In genomic region chr10:123642293-123642692, GRCh38 we compare ENCODE assay signal across 1 cellular context.
TF ChIP-seq lines count a peak whose summit lies in the region.

No MANE protein-coding gene starts in this region.

TF ChIP-seq in SK-N-SH, 30 proteins besides CTCF, POLR2A, EP300 and RAD21 (continued from another document):
- no peak for TF ChIP-seq USF1 (IDR thresholded peaks at IDR 0.05; ENCODE audit: borderline replicate concordance, low read depth)
- no peak for TF ChIP-seq JUND (IDR thresholded peaks at IDR 0.05)
- TF ChIP-seq REST (IDR thresholded peaks at IDR 0.05; ENCODE audit: low read depth, low read length), result no peak
- no peak for TF ChIP-seq RXRA (IDR thresholded peaks at IDR 0.05; ENCODE audit: borderline replicate concordance, low read depth)
- no peak for TF ChIP-seq SIN3A (IDR thresholded peaks at IDR 0.05; ENCODE audit: borderline replicate concordance, low read depth, low read length)
- no peak for TF ChIP-seq RFX5 (IDR thresholded peaks at IDR 0.05; ENCODE audit: low read length)
- no peak for TF ChIP-seq MEF2A (IDR thresholded peaks at IDR 0.05; ENCODE audit: borderline replicate concordance, low read depth)
- no peak for TF ChIP-seq TEAD4 (IDR thresholded peaks at IDR 0.05; ENCODE audit: borderline replicate concordance, insufficient read depth)
- TF ChIP-seq PBX3 (IDR thresholded peaks at IDR 0.05), result no peak
